ENCODE assay signal across 1 cellular context in genomic region chr15:27970661-27971392, GRCh38.
TF ChIP-seq lines count a peak whose summit lies in the region.

No MANE protein-coding gene starts in this region.

TF ChIP-seq in K562, 482 proteins besides CTCF, POLR2A, EP300 and RAD21 (continued from another document and continues in another):
- TF ChIP-seq, protein P1, sequence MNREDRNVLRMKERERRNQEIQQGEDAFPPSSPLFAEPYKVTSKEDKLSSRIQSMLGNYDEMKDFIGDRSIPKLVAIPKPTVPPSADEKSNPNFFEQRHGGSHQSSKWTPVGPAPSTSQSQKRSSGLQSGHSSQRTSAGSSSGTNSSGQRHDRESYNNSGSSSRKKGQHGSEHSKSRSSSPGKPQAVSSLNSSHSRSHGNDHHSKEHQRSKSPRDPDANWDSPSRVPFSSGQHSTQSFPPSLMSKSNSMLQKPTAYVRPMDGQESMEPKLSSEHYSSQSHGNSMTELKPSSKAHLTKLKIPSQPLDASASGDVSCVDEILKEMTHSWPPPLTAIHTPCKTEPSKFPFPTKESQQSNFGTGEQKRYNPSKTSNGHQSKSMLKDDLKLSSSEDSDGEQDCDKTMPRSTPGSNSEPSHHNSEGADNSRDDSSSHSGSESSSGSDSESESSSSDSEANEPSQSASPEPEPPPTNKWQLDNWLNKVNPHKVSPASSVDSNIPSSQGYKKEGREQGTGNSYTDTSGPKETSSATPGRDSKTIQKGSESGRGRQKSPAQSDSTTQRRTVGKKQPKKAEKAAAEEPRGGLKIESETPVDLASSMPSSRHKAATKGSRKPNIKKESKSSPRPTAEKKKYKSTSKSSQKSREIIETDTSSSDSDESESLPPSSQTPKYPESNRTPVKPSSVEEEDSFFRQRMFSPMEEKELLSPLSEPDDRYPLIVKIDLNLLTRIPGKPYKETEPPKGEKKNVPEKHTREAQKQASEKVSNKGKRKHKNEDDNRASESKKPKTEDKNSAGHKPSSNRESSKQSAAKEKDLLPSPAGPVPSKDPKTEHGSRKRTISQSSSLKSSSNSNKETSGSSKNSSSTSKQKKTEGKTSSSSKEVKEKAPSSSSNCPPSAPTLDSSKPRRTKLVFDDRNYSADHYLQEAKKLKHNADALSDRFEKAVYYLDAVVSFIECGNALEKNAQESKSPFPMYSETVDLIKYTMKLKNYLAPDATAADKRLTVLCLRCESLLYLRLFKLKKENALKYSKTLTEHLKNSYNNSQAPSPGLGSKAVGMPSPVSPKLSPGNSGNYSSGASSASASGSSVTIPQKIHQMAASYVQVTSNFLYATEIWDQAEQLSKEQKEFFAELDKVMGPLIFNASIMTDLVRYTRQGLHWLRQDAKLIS (CRISPR knock-in tag; IDR thresholded peaks at IDR 0.05) = no peak
- TF ChIP-seq XRCC4 (IDR thresholded peaks at IDR 0.05; ENCODE audit: extremely low read depth, insufficient read depth, insufficient read length) = no peak
- no peak for TF ChIP-seq ELF2 (CRISPR knock-in tag; IDR thresholded peaks at IDR 0.05)
- TF ChIP-seq CSDE1 (IDR thresholded peaks at IDR 0.05) = no peak
- TF ChIP-seq, protein P2, sequence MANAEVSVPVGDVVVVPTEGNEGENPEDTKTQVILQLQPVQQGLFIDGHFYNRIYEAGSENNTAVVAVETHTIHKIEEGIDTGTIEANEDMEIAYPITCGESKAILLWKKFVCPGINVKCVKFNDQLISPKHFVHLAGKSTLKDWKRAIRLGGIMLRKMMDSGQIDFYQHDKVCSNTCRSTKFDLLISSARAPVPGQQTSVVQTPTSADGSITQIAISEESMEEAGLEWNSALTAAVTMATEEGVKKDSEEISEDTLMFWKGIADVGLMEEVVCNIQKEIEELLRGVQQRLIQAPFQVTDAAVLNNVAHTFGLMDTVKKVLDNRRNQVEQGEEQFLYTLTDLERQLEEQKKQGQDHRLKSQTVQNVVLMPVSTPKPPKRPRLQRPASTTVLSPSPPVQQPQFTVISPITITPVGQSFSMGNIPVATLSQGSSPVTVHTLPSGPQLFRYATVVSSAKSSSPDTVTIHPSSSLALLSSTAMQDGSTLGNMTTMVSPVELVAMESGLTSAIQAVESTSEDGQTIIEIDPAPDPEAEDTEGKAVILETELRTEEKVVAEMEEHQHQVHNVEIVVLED (CRISPR knock-in tag; IDR thresholded peaks at IDR 0.05) = peak; percentile 83
- TF ChIP-seq, protein P3, sequence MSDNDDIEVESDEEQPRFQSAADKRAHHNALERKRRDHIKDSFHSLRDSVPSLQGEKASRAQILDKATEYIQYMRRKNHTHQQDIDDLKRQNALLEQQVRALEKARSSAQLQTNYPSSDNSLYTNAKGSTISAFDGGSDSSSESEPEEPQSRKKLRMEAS (CRISPR knock-in tag; IDR thresholded peaks at IDR 0.05) = no peak
- TF ChIP-seq RBM34 (IDR thresholded peaks at IDR 0.05; ENCODE audit: borderline replicate concordance, insufficient read depth, low read length) = no peak
- no peak for TF ChIP-seq ZZZ3 (IDR thresholded peaks at IDR 0.05)
- TF ChIP-seq DIDO1 (tag; IDR thresholded peaks at IDR 0.05; ENCODE audit: low read depth) = peak; percentile 55; the same call in 1 of the 2 replicates
- TF ChIP-seq ATF1 (CRISPR knock-in tag; IDR thresholded peaks at IDR 0.05) = no peak
- peak; percentile 79 for TF ChIP-seq ATF1 (tag; IDR thresholded peaks at IDR 0.05)
- no peak for TF ChIP-seq KLF6 (CRISPR knock-in tag; IDR thresholded peaks at IDR 0.05; ENCODE audit: borderline replicate concordance)
- TF ChIP-seq, protein P4, sequence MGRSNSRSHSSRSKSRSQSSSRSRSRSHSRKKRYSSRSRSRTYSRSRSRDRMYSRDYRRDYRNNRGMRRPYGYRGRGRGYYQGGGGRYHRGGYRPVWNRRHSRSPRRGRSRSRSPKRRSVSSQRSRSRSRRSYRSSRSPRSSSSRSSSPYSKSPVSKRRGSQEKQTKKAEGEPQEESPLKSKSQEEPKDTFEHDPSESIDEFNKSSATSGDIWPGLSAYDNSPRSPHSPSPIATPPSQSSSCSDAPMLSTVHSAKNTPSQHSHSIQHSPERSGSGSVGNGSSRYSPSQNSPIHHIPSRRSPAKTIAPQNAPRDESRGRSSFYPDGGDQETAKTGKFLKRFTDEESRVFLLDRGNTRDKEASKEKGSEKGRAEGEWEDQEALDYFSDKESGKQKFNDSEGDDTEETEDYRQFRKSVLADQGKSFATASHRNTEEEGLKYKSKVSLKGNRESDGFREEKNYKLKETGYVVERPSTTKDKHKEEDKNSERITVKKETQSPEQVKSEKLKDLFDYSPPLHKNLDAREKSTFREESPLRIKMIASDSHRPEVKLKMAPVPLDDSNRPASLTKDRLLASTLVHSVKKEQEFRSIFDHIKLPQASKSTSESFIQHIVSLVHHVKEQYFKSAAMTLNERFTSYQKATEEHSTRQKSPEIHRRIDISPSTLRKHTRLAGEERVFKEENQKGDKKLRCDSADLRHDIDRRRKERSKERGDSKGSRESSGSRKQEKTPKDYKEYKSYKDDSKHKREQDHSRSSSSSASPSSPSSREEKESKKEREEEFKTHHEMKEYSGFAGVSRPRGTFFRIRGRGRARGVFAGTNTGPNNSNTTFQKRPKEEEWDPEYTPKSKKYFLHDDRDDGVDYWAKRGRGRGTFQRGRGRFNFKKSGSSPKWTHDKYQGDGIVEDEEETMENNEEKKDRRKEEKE (IDR thresholded peaks at IDR 0.05; ENCODE audit: borderline replicate concordance in 1 of 2, control insufficient read depth in 1 of 2, low read depth in 2 of 2, low read length in 1 of 2) = no peak
- no peak for TF ChIP-seq MNT (conservative IDR thresholded peaks at IDR 0.05)
- no peak for TF ChIP-seq ARID3A (IDR thresholded peaks at IDR 0.05; ENCODE audit: borderline replicate concordance, low read depth, low read length)
- TF ChIP-seq RNF2 (IDR thresholded peaks at IDR 0.05) = no peak
- peak; percentile 67 for TF ChIP-seq ELF1 (tag; IDR thresholded peaks at IDR 0.05)
- TF ChIP-seq JUND (IDR thresholded peaks at IDR 0.05; ENCODE audit: borderline replicate concordance, low read depth, low read length) = no peak
- TF ChIP-seq JUND (tag; IDR thresholded peaks at IDR 0.05; ENCODE audit: borderline replicate concordance, low read depth, low read length) = no peak; the same call in 2 of the 3 replicates
- TF ChIP-seq CREB3L1 (IDR thresholded peaks at IDR 0.05; ENCODE audit: borderline replicate concordance, low read depth) = peak; percentile 92
- TF ChIP-seq GABPA (tag; conservative IDR thresholded peaks at IDR 0.05; ENCODE audit: low read depth) = 0 out of 2 replicates have a peak, but pooled peaks have one; percentile 52
- no peak; the same call in 1 of the 2 replicates for TF ChIP-seq CBX1 (IDR thresholded peaks at IDR 0.05; ENCODE audit: low read depth)
- TF ChIP-seq NRF1 (conservative IDR thresholded peaks at IDR 0.05 in 1 of 2, IDR thresholded peaks at IDR 0.05 in 1 of 2) = peak in 1 of 2 experiments; percentile 35; a peak in 1 of 4 replicates
- no peak for TF ChIP-seq SLC30A9 (CRISPR knock-in tag; IDR thresholded peaks at IDR 0.05)
- no peak for TF ChIP-seq ZC3H4 (CRISPR knock-in tag; IDR thresholded peaks at IDR 0.05; ENCODE audit: borderline replicate concordance)
- TF ChIP-seq MYC (IDR thresholded peaks at IDR 0.05; ENCODE audit: low read depth, low read length) = peak; percentile 82
- TF ChIP-seq MYC (CRISPR knock-in tag; IDR thresholded peaks at IDR 0.05; ENCODE audit: borderline replicate concordance, low read depth) = no peak
- no peak for TF ChIP-seq SP2 (IDR thresholded peaks at IDR 0.05; ENCODE audit: extremely low read depth, low read depth, low read length, poor library complexity, severe bottlenecking)
- TF ChIP-seq CC2D1A (IDR thresholded peaks at IDR 0.05) = no peak
- no peak for TF ChIP-seq ZKSCAN3 (CRISPR knock-in tag; IDR thresholded peaks at IDR 0.05)
- TF ChIP-seq SNRNP70 (optimal IDR thresholded peaks at IDR 0.05; ENCODE audit: low read depth, low read length) = no peak
- TF ChIP-seq GTF2E2 (tag; IDR thresholded peaks at IDR 0.05) = no peak
- TF ChIP-seq, protein P5, sequence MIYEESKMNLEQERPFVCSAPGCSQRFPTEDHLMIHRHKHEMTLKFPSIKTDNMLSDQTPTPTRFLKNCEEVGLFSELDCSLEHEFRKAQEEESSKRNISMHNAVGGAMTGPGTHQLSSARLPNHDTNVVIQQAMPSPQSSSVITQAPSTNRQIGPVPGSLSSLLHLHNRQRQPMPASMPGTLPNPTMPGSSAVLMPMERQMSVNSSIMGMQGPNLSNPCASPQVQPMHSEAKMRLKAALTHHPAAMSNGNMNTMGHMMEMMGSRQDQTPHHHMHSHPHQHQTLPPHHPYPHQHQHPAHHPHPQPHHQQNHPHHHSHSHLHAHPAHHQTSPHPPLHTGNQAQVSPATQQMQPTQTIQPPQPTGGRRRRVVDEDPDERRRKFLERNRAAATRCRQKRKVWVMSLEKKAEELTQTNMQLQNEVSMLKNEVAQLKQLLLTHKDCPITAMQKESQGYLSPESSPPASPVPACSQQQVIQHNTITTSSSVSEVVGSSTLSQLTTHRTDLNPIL (CRISPR knock-in tag; IDR thresholded peaks at IDR 0.05) = no peak
- TF ChIP-seq HDAC6 (IDR thresholded peaks at IDR 0.05; ENCODE audit: low read depth, low read length) = no peak
- TF ChIP-seq ZNF76 (CRISPR knock-in tag; IDR thresholded peaks at IDR 0.05; ENCODE audit: borderline replicate concordance) = no peak
- TF ChIP-seq BACH1 (tag; IDR thresholded peaks at IDR 0.05) = no peak
- no peak for TF ChIP-seq CBFA2T3 (IDR thresholded peaks at IDR 0.05)
- TF ChIP-seq EP400 (IDR thresholded peaks at IDR 0.05) = peak; percentile 54
- TF ChIP-seq POLR2H (tag; IDR thresholded peaks at IDR 0.05; ENCODE audit: low read depth) = no peak
- TF ChIP-seq, protein P6, sequence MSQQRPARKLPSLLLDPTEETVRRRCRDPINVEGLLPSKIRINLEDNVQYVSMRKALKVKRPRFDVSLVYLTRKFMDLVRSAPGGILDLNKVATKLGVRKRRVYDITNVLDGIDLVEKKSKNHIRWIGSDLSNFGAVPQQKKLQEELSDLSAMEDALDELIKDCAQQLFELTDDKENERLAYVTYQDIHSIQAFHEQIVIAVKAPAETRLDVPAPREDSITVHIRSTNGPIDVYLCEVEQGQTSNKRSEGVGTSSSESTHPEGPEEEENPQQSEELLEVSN (IDR thresholded peaks at IDR 0.05; ENCODE audit: borderline replicate concordance in 1 of 2, extremely low read depth in 1 of 2, insufficient read depth in 1 of 2, insufficient read length in 1 of 2, low read depth in 1 of 2, low read length in 1 of 2, poor library complexity in 1 of 2, severe bottlenecking in 1 of 2) = peak; percentile 38 to 39
- TF ChIP-seq ZBTB1 (CRISPR knock-in tag; IDR thresholded peaks at IDR 0.05; ENCODE audit: borderline replicate concordance, low read depth) = no peak
- no peak for TF ChIP-seq FIP1L1 (IDR thresholded peaks at IDR 0.05; ENCODE audit: low read depth, low read length, poor library complexity, severe bottlenecking)
- TF ChIP-seq E2F5 (CRISPR knock-in tag; IDR thresholded peaks at IDR 0.05) = 0 out of 2 replicates have a peak, but pooled peaks have one; percentile 35
- TF ChIP-seq PCBP2 (IDR thresholded peaks at IDR 0.05; ENCODE audit: low read depth, low read length, poor library complexity, severe bottlenecking) = no peak
- peak; percentile 35; the same call in 1 of the 2 replicates for TF ChIP-seq TFAP4 (CRISPR knock-in tag; IDR thresholded peaks at IDR 0.05; ENCODE audit: borderline replicate concordance)
- TF ChIP-seq XRCC3 (IDR thresholded peaks at IDR 0.05) = no peak
- TF ChIP-seq NCOA4 (IDR thresholded peaks at IDR 0.05; ENCODE audit: partially characterized antibody) = no peak
- TF ChIP-seq ZNF780A (CRISPR knock-in tag; IDR thresholded peaks at IDR 0.05) = no peak
- TF ChIP-seq RBM39 (optimal IDR thresholded peaks at IDR 0.05; ENCODE audit: low read depth, low read length) = no peak
- no peak for TF ChIP-seq STAG1 (CRISPR knock-in tag; IDR thresholded peaks at IDR 0.05; ENCODE audit: borderline replicate concordance)
